Comparison of ENCODE assay signal across 15 cellular contexts in the genomic region with DNA sequence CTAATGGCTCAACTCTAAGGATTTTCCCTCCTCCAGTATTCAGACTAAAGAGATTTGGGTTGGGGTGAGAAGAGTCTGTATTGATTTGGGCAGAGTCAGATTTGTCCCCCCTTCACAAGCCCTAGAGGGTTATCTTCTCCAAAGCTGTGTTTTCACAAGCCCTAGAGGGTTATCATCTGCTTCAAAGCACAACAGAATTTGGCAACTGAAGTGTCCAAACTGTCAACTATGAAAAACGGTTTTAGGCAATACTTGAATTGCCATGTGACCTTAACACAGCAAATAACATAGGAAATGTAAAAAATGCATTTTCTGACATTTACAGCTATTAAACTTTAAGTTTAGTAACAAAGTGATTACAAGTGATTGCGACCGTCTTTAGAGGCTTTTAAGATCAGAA.
"Had no signal": no experiment of that assay in that cellular context is flagged by ENCODE, and none has a peak within 500 bp of the region (broad histone marks: within the 10 kb centered on the region; RNA-seq: fewer than 3 reads in every experiment).

No MANE protein-coding gene starts in this region.

- DNase-seq: activated CD4-positive, alpha-beta T cell treated with anti-CD3 and anti-CD28 coated beads for 1 hour; activated CD4-positive, alpha-beta T cell treated with anti-CD3 and anti-CD28 coated beads, Interleukin-2, amount 50 U/mL, for 48 hours; activated effector memory CD4-positive, alpha-beta T cell treated with anti-CD3 and anti-CD28 coated beads, Interleukin-2, amount 50 U/mL, for 16 hours; activated T-cell treated with anti-CD3 and anti-CD28 coated beads, Interleukin-2, amount 50 U/mL, for 4 hours; anterior cingulate cortex; dermis blood vessel endothelial cell; foreskin melanocyte; islet precursor cell; left ventricle myocardium superior; posterior cingulate gyrus; T-helper 17 cell had no signal

- H3K36me3 ChIP-seq: breast epithelium, neutrophil, tibial nerve had no signal

- ATAC-seq: activated T-cell treated with anti-CD3 and anti-CD28 coated beads, Interleukin-2, amount 50 U/mL, for 4 hours; left ventricle myocardium superior; stimulated activated memory B cell treated with anti-CD40 and anti-IgM and Interleukin-4, amounts not matched to agents 10 μg/mL and 1 μg/mL and 100 μg/mL, for 72 hours; T-helper 17 cell had no signal

- H3K4me3 ChIP-seq: breast epithelium, tibial nerve had no signal

- H3K27ac ChIP-seq: breast epithelium, neutrophil, tibial nerve had no signal

- H3K4me1 ChIP-seq: breast epithelium had no signal

- H3K27me3 ChIP-seq: breast epithelium, neutrophil, tibial nerve had no signal

- H3K9me3 ChIP-seq: breast epithelium, neutrophil, tibial nerve had no signal
